8 cellular contexts compared by ENCODE assay signal in the genomic region with DNA sequence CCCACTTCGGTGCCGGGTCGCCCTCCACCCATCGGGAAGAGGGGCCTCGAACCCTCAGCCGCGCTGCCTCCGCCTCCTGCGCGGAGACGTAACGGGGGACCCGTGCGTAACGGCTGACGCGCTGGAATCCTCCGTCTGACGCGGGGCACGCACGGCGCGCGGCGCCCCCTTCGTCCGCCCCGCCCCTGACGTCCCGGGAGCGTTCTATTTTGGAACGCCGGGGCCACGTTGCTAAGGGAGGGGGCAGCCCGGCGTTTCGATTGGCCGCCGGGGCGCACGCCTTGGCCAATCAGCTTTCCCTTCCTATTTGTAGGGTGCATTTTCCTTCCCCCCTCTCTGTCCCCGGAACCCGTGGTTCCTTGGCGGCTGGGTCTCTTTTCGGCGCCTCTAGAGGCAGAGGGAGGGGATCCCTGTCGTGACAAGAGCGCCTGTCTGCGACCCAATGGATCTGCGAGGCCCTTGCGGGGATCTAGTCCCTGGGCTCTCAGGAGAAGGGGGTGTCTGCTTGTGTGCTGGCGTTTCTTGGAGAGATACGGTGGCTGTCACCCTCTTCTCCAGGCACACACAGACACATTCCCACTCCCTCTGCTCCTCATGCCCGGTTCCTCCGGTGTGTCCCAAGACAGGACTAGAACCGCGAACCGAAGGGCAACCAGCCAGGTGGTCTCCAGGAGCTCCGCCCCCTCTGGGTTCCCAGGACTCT. TPM values are rescaled to one million over a fixed set of nuclear protein-coding genes. Genes with fewer than 3 reads are reported as not detected.
DNase-seq lines count a peak whose midpoint lies in the region; ATAC-seq, FAIRE-seq and TF ChIP-seq lines count a peak whose summit lies in the region.

No MANE protein-coding gene starts in this region.

- no peaks in the 10 kb centered on the region for H3K9me3 ChIP-seq in astrocyte (ENCODE audit: insufficient read depth, low read depth, low read length)

- peak overlapping the region; percentile 97 for H3K27ac Mint-ChIP-seq in astrocyte (ENCODE audit: unreplicated experiment)

- FAIRE-seq in astrocyte (lab: Jason Lieb, UNC) = peak; percentile 77

- no peaks in the 10 kb centered on the region for H3K36me3 ChIP-seq in astrocyte (ENCODE audit: insufficient read depth, low read length)

- peak overlapping the region; percentile 97 for H3K4me2 ChIP-seq in astrocyte (ENCODE audit: low read length)

- H3K4me3 Mint-ChIP-seq in astrocyte (ENCODE audit: unreplicated experiment) = peak overlapping the region; percentile 88

- H3K4me3 ChIP-seq in astrocyte (ENCODE audit: insufficient read depth, low read depth, low read length) = peak overlapping the region; percentile 76

- H2AFZ ChIP-seq in astrocyte (ENCODE audit: low read depth, low read length) = no peak overlapping the region

- no peaks in the 10 kb centered on the region for H3K27me3 Mint-ChIP-seq in astrocyte (ENCODE audit: low read depth, unreplicated experiment)

- DNase-seq in GM13977 (ENCODE audit: low spot score) = peak; percentile 97
- DNase-seq in NCI-H187 treated with DMSO at 0.1 percent for 48 hours (lab: John Stamatoyannopoulos, UW) = peak; percentile 75
- peak; percentile 74 for DNase-seq in T-helper 22 cell (ENCODE audit: low read depth)
- DNase-seq in astrocyte (ENCODE audit: low read depth) = peak; percentile 81
- peak; percentile 85 for DNase-seq in hepatic stellate cell (ENCODE audit: low spot score)
- DNase-seq in retina = peak; percentile 92

- in situ Hi-C loops in GM13977 (cut with MboI; ENCODE audit: low pct_unique_long_range_greater_than_20kb, low sequenced_read_pairs, unreplicated experiment) = no loop called here

- H3K4me1 Mint-ChIP-seq in astrocyte (ENCODE audit: low read depth, unreplicated experiment) = peaks cover 10% of the 10 kb centered on the region

- H3K4me1 ChIP-seq in astrocyte (ENCODE audit: insufficient read depth, low read length) = peaks cover 30% of the 10 kb centered on the region

- TF ChIP-seq CTCF in GM13977 (IDR thresholded peaks at IDR 0.05; ENCODE audit: extremely low read depth, insufficient read depth, missing control alignments) (no peak), astrocyte (IDR thresholded peaks at IDR 0.05; ENCODE audit: insufficient read depth, low read depth, low read length) (no peak)

- no peaks in the 10 kb centered on the region for H3K27me3 ChIP-seq in astrocyte (ENCODE audit: insufficient read depth, low read length)

- ATAC-seq in HG02943 (IDR thresholded peaks at IDR 0.05; ENCODE audit: low read depth, unreplicated experiment) (peak; percentile 53), GM18519 (IDR thresholded peaks at IDR 0.05; ENCODE audit: low FRiP score, unreplicated experiment) (no peak)

- peaks cover 26% of the 10 kb centered on the region for H4K20me1 ChIP-seq in astrocyte (ENCODE audit: insufficient read depth, low read length)

- peaks cover 3% of the 10 kb centered on the region for H3K36me3 Mint-ChIP-seq in astrocyte (ENCODE audit: low read depth, unreplicated experiment)

- H3K9me3 Mint-ChIP-seq in astrocyte (ENCODE audit: unreplicated experiment) = no peaks in the 10 kb centered on the region

- peak overlapping the region; percentile 96 for H3K9ac ChIP-seq in astrocyte (ENCODE audit: low read length)

- H3K27ac ChIP-seq in astrocyte (ENCODE audit: low read depth, low read length) = peak overlapping the region; percentile 93

- H3K79me2 ChIP-seq in astrocyte (ENCODE audit: insufficient read depth, low read length) = no peaks in the 10 kb centered on the region

RNA-seq across cellular contexts. Expression of a gene that starts 1.5 kb away (rescaled TPM):
- 8.2 and 13.3 TPM in 2 replicates for total RNA-seq in astrocyte

RNA-seq across cellular contexts. Expression of a gene that starts 27.6 kb away (rescaled TPM):
- 29.1 and 35.3 TPM in 2 replicates for total RNA-seq in astrocyte

RNA-seq across cellular contexts. Expression of a gene that starts 29.0 kb away (rescaled TPM):
- total RNA-seq in astrocyte = 0.67 and 1.3 TPM in 2 replicates

RNA-seq across cellular contexts. Expression of a gene that starts 38.0 kb away (rescaled TPM):
- 205 and 222 TPM in 2 replicates for total RNA-seq in astrocyte

RNA-seq across cellular contexts. Expression of a gene that starts 45.6 kb away (rescaled TPM):
- 67.5 and 70.4 TPM in 2 replicates for total RNA-seq in astrocyte
